21 cellular contexts compared by ENCODE assay signal in the genomic region with DNA sequence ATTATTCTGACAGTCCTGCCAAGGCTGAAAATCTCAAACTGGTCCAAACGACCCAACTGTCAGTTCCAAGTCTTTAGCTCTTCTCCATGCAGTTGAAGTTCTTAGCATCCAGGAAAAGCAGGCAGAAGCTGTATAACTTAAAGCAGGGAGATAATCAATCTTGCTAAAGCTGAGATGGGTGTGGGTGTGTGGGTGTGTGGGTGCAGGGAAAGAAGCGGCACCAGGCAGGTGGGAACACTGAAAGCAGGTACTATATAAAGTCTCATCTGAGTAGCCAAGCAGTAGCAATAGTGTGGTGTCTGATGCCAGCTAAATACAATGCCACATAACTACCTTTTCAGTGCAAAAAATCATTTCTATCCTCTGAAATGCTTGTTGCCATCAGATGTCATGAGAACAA.
"Had no signal": no experiment of that assay in that cellular context is flagged by ENCODE, and none has a peak within 500 bp of the region (broad histone marks: within the 10 kb centered on the region; RNA-seq: fewer than 3 reads in every experiment).

No MANE protein-coding gene starts in this region.

- H3K27ac ChIP-seq: esophagus squamous epithelium, lower lobe of right lung, prostate gland, sigmoid colon, stomach, thyroid gland, vagina had no signal

- H3K27me3 Mint-ChIP-seq: effector memory CD8-positive, alpha-beta T cell had no signal

- ATAC-seq: effector memory CD8-positive, alpha-beta T cell; left ventricle myocardium superior; lower lobe of right lung; naive thymus-derived CD8-positive, alpha-beta T cell; right cardiac atrium; stimulated activated effector memory CD8-positive, alpha-beta T cell treated with anti-CD3 and anti-CD28 coated beads, Interleukin-12 subunit alpha, Interleukin-12 subunit beta, amount 100 ng/mL, for 72 hours had no signal

- H3K9me3 Mint-ChIP-seq: effector memory CD8-positive, alpha-beta T cell; naive thymus-derived CD8-positive, alpha-beta T cell; stimulated activated effector memory CD8-positive, alpha-beta T cell treated with anti-CD3 and anti-CD28 coated beads, Interleukin-12 subunit alpha, Interleukin-12 subunit beta, amount 100 ng/mL, for 72 hours had no signal

- H3K4me1 ChIP-seq: esophagus squamous epithelium, lower lobe of right lung, prostate gland, sigmoid colon, stomach, thyroid gland, vagina had no signal

- DNase-seq: effector memory CD8-positive, alpha-beta T cell; erythroblast; esophagus squamous epithelium; foreskin melanocyte; left ventricle myocardium superior; lower lobe of right lung; naive thymus-derived CD8-positive, alpha-beta T cell; nephron progenitor cell; right cardiac atrium; sigmoid colon; stimulated activated CD4-positive, alpha-beta T cell treated with anti-CD3 and anti-CD28 coated beads, Interleukin-2, amount 100 ng/mL, for 24 hours; stimulated activated CD4-positive, alpha-beta T cell treated with anti-CD3 and anti-CD28 coated beads, Interleukin-4, amount 100 ng/mL, for 24 hours; stimulated activated naive CD4-positive, alpha-beta T cell treated with Interleukin-2 at 50 U/mL for 16 hours; stomach; thyroid gland; trophoblast cell had no signal

- FAIRE-seq: endometrium, keratinocyte had no signal

- H3K27me3 ChIP-seq: esophagus squamous epithelium, stomach, thyroid gland, vagina had no signal

- H3K27ac Mint-ChIP-seq: effector memory CD8-positive, alpha-beta T cell; naive thymus-derived CD8-positive, alpha-beta T cell; nephron progenitor cell; stimulated activated effector memory CD8-positive, alpha-beta T cell treated with anti-CD3 and anti-CD28 coated beads, Interleukin-12 subunit alpha, Interleukin-12 subunit beta, amount 100 ng/mL, for 72 hours had no signal

- H3K4me3 Mint-ChIP-seq: effector memory CD8-positive, alpha-beta T cell; naive thymus-derived CD8-positive, alpha-beta T cell; nephron progenitor cell; stimulated activated effector memory CD8-positive, alpha-beta T cell treated with anti-CD3 and anti-CD28 coated beads, Interleukin-12 subunit alpha, Interleukin-12 subunit beta, amount 100 ng/mL, for 72 hours had no signal

- H3K36me3 ChIP-seq: esophagus squamous epithelium, lower lobe of right lung, prostate gland, sigmoid colon, stomach, thyroid gland, vagina had no signal

- H3K9me3 ChIP-seq: esophagus squamous epithelium, lower lobe of right lung, prostate gland, sigmoid colon, stomach, thyroid gland, vagina had no signal

- H3K4me3 ChIP-seq: esophagus squamous epithelium, lower lobe of right lung, prostate gland, sigmoid colon, stomach, thyroid gland, vagina had no signal

- H3K36me3 Mint-ChIP-seq: stimulated activated effector memory CD8-positive, alpha-beta T cell treated with anti-CD3 and anti-CD28 coated beads, Interleukin-12 subunit alpha, Interleukin-12 subunit beta, amount 100 ng/mL, for 72 hours had no signal
